Comparison of ENCODE assay signal across 22 cellular contexts in genomic region chr2:66815886-66816285, GRCh38.
"Had no signal": no experiment of that assay in that cellular context is flagged by ENCODE, and none has a peak within 500 bp of the region (broad histone marks: within the 10 kb centered on the region; RNA-seq: fewer than 3 reads in every experiment).

No MANE protein-coding gene starts in this region.

- DNase-seq: islet precursor cell; left ventricle myocardium inferior; mesendoderm; midbrain; mucosa of descending colon; naive thymus-derived CD4-positive, alpha-beta T cell; ovary; right lobe of liver; stimulated activated CD4-positive, alpha-beta T cell treated with anti-CD3 and anti-CD28 coated beads, Interleukin-1b, Interleukin-23, amount 100 ng/mL, for 48 hours; stimulated activated CD4-positive, alpha-beta T cell treated with anti-CD3 and anti-CD28 coated beads, Interleukin-2, amount 100 ng/mL, for 48 hours; stimulated activated CD4-positive, alpha-beta T cell treated with anti-CD3 and anti-CD28 coated beads, Interleukin-4, amount 100 ng/mL, for 4 hours; stimulated activated CD8-positive, alpha-beta memory T cell treated with anti-CD3 and anti-CD28 coated beads, Interleukin-4, amount 100 ng/mL, for 48 hours; stimulated activated naive CD4-positive, alpha-beta T cell treated with Interleukin-2 at 50 U/mL for 16 hours; stimulated activated naive CD8-positive, alpha-beta T cell treated with anti-CD3 and anti-CD28 coated beads, Interleukin-15, amount 100 ng/mL, for 72 hours; substantia nigra had no signal

- H3K9me3 ChIP-seq: mucosa of descending colon, ovary, right lobe of liver, vagina had no signal

- H3K36me3 ChIP-seq: left ventricle myocardium inferior, ovary, right atrium auricular region, right lobe of liver, tibial nerve, vagina had no signal

- H3K4me1 ChIP-seq: left ventricle myocardium inferior, right atrium auricular region, right lobe of liver, tibial nerve, vagina had no signal

- ATAC-seq: mucosa of descending colon; naive thymus-derived CD4-positive, alpha-beta T cell; natural killer cell treated with Interleukin-12 subunit alpha and Interleukin-12 subunit beta and Interleukin-15 and Interleukin-18, amount 100 ng/mL, for 72 hours; right lobe of liver; stimulated activated memory B cell treated with anti-CD40 and anti-IgM and Interleukin-4, amounts not matched to agents 10 μg/mL and 1 μg/mL and 100 μg/mL, for 72 hours; stimulated activated naive CD8-positive, alpha-beta T cell treated with anti-CD3 and anti-CD28 coated beads, Interleukin-15, amount 100 ng/mL, for 72 hours had no signal

- H3K27me3 ChIP-seq: ovary, right atrium auricular region, right lobe of liver, tibial nerve, vagina had no signal

- H3K27ac ChIP-seq: left ventricle myocardium inferior, ovary, right atrium auricular region, right lobe of liver, tibial nerve, vagina had no signal

- H3K4me3 ChIP-seq: left ventricle myocardium inferior, lung, mucosa of descending colon, ovary, right atrium auricular region, right lobe of liver, smooth muscle cell, tibial nerve, vagina had no signal

- H3K4me2 ChIP-seq: smooth muscle cell had no signal
